In genomic region chr3:187741403-187742350, GRCh38 we compare ENCODE assay signal across 8 cellular contexts. TPM values are rescaled to one million over a fixed set of nuclear protein-coding genes. Genes with fewer than 3 reads are reported as not detected.
DNase-seq lines count a peak whose midpoint lies in the region; ATAC-seq and TF ChIP-seq lines count a peak whose summit lies in the region.

No MANE protein-coding gene starts in this region.

- H3K4me3 ChIP-seq in gastroesophageal sphincter: peak overlapping the region; percentile 61 to 68
- H3K4me3 ChIP-seq in transverse colon: peak overlapping the region; percentile 43 to 71 (median 58)

- DNase-seq in COLO829 (ENCODE audit: low spot score) (peak; percentile 68), KBM-7 (peak; percentile 90), SHP77 (lab: John Stamatoyannopoulos, UW) (peak; percentile 48 to 61), nucleus accumbens (lab: John Stamatoyannopoulos, UW) (peak in 41 of 56 donors; percentile 22 to 76 (median 49)), transverse colon (peak; percentile 80)
- DNase-seq in activated naive CD4-positive, alpha-beta T cell treated with anti-CD3 and anti-CD28 coated beads, Interleukin-2, amount 10 ng/mL, durations not matched to agents 7 days and 5 days: peak; percentile 86

- CTCF ChIA-PET in activated naive CD4-positive, alpha-beta T cell treated with anti-CD3 and anti-CD28 coated beads, Interleukin-2, amount 10 ng/mL, durations not matched to agents 7 days and 5 days (lab: Charles Lee): interaction anchor here (0.6 to 5.1 kb wide), 34 partner anchors 47 to 1401 kb away, joined by 3 to 331 read pairs (median 6); partner anchors contain the start of gene LPP

- H3K27ac Mint-ChIP-seq in activated naive CD4-positive, alpha-beta T cell treated with anti-CD3 and anti-CD28 coated beads, Interleukin-2, amount 10 ng/mL, durations not matched to agents 7 days and 5 days: peak overlapping the region; percentile 100

- intact Hi-C loops in transverse colon (cut with DNase I; ENCODE audit: low total_unique reads): loop anchor here (2.0 to 10.0 kb wide), 5 partner anchors 163 to 1211 kb away; no protein-coding TSS in a partner anchor

- in situ Hi-C loops in KBM-7 (cut with MboI; ENCODE audit: low pct_unique_long_range_greater_than_20kb, low sequenced_read_pairs): loop anchor here (25.0 kb wide), 1 partner anchor 1396 kb away; no protein-coding TSS in a partner anchor
- in situ Hi-C loops in transverse colon (cut with MboI; ENCODE audit: low pct_ligation_motif_present in 1 of 4, low pct_unique_long_range_greater_than_20kb in 1 of 4, low sequenced_read_pairs in 3 of 4): loop anchor here (5.0 to 25.0 kb wide), 8 partner anchors 413 to 1396 kb away; partner anchors contain the start of gene LPP (in 2 of the 4)

- TF ChIP-seq CTCF in gastroesophageal sphincter (IDR thresholded peaks at IDR 0.05): peak; percentile 84 to 91 (median 91)
- peak; percentile 88 to 97 (median 91) for TF ChIP-seq CTCF in transverse colon (IDR thresholded peaks at IDR 0.05)

- peaks cover 23% of the 10 kb centered on the region for H3K27me3 Mint-ChIP-seq in activated naive CD4-positive, alpha-beta T cell treated with anti-CD3 and anti-CD28 coated beads, Interleukin-2, amount 10 ng/mL, durations not matched to agents 7 days and 5 days

- TF ChIP-seq EP300 in gastroesophageal sphincter (IDR thresholded peaks at IDR 0.05) (no peak), transverse colon (IDR thresholded peaks at IDR 0.05; ENCODE audit: low read depth) (no peak)

- no peak for ATAC-seq in gastroesophageal sphincter
- no peak for ATAC-seq in GM18873 (IDR thresholded peaks at IDR 0.05; ENCODE audit: low FRiP score, unreplicated experiment)

- H3K4me3 Mint-ChIP-seq in activated naive CD4-positive, alpha-beta T cell treated with anti-CD3 and anti-CD28 coated beads, Interleukin-2, amount 10 ng/mL, durations not matched to agents 7 days and 5 days: peak overlapping the region; percentile 99

- peaks cover 47% of the 10 kb centered on the region for H3K4me1 Mint-ChIP-seq in activated naive CD4-positive, alpha-beta T cell treated with anti-CD3 and anti-CD28 coated beads, Interleukin-2, amount 10 ng/mL, durations not matched to agents 7 days and 5 days

- H3K9me3 ChIP-seq in gastroesophageal sphincter (no peaks in the 10 kb centered on the region), transverse colon (no peaks in the 10 kb centered on the region)

- H3K27me3 ChIP-seq in gastroesophageal sphincter (no peaks in the 10 kb centered on the region), transverse colon (no peaks in the 10 kb centered on the region)

- H3K27ac ChIP-seq in gastroesophageal sphincter (peak overlapping the region; percentile 88 to 99 (median 96)), transverse colon (peak overlapping the region; percentile 91 to 99 (median 98))

- no peaks in the 10 kb centered on the region for H3K36me3 ChIP-seq in gastroesophageal sphincter
- no peaks in the 10 kb centered on the region for H3K36me3 ChIP-seq in transverse colon

- WGBS in gastroesophageal sphincter (ENCODE audit: low coverage in 1 of 2), 2 donors: 0% methylated on average over 10 to 17 of the region's 35 CpGs
- WGBS in transverse colon (ENCODE audit: low coverage in 1 of 2), 2 donors: 0 to 1% methylated on average over 11 to 33 of the region's 35 CpGs

- H3K4me1 ChIP-seq in gastroesophageal sphincter (peaks cover 0 to 56% (median 6%) of the 10 kb centered on the region in 3 donors), transverse colon (peaks cover 0 to 41% (median 35%) of the 10 kb centered on the region in 4 donors)

- H3K36me3 Mint-ChIP-seq in activated naive CD4-positive, alpha-beta T cell treated with anti-CD3 and anti-CD28 coated beads, Interleukin-2, amount 10 ng/mL, durations not matched to agents 7 days and 5 days: peaks cover 31% of the 10 kb centered on the region

- peak; percentile 38 to 47 for TF ChIP-seq POLR2A in gastroesophageal sphincter (IDR thresholded peaks at IDR 0.05)
- TF ChIP-seq POLR2A in transverse colon (IDR thresholded peaks at IDR 0.05): peak; percentile 18

- H3K9me3 Mint-ChIP-seq in activated naive CD4-positive, alpha-beta T cell treated with anti-CD3 and anti-CD28 coated beads, Interleukin-2, amount 10 ng/mL, durations not matched to agents 7 days and 5 days: no peaks in the 10 kb centered on the region

RNA-seq across cellular contexts. Expression of gene BCL6, which starts 3.6 kb away (rescaled TPM):
- total RNA-seq in gastroesophageal sphincter (100 to 1,000 TPM in 3 of 4 donors, 10 to 100 TPM in 1; 60.0 to 146 (median 115) TPM), transverse colon (10 to 100 TPM; 18.7 to 65.5 (median 32.5) TPM)

RNA-seq across cellular contexts. Expression of gene RTP2, which starts 39.3 kb away (rescaled TPM):
- total RNA-seq in gastroesophageal sphincter (not detected), transverse colon (not detected)
